ENCODE assay signal across 8 cellular contexts in the genomic region with DNA sequence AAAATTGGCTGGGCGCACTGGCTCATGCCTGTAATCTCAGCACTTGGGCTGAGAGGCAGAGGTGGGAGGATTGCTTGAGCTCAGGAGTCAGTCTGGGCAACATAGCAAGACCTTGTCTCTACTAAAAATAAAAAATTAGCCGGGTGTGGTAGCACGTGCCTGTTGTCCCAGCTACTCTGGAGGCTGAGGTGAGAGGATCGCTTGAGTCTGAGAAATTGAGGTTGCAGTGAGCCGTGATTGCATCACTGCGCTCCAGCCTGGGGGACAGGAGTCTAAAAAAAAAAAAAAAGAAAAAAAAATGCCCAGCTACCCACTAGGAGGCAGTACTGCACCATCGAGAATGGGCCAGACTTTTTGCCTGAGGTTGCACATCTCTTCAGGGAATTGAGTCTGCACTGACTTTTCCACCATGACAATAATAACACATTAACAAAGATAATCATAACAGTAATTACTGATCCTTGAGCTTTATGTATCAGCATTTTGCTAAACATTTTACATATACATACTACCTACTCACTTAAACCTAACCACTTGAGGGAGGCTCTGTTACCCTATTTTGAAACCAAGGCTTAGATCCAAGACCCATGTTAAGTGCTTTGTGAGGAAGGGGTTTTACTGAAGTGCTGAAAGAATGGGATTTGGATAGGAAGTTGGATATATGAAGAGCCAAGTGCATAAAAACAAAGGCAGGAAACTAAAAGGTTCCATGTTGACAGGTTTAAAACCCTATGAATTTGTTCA. TPM values are rescaled to one million over a fixed set of nuclear protein-coding genes. Genes with fewer than 3 reads are reported as not detected.
DNase-seq lines count a peak whose midpoint lies in the region; ATAC-seq, FAIRE-seq and TF ChIP-seq lines count a peak whose summit lies in the region.

No MANE protein-coding gene starts in this region.

- no peaks in the 10 kb centered on the region for H3K27me3 ChIP-seq in SK-N-SH (ENCODE audit: insufficient read depth)
- no peaks in the 10 kb centered on the region for H3K27me3 ChIP-seq in astrocyte (ENCODE audit: insufficient read depth, low read length)

- peaks cover 31% of the 10 kb centered on the region for H4K20me1 ChIP-seq in SK-N-SH (ENCODE audit: insufficient read depth)
- H4K20me1 ChIP-seq in astrocyte (ENCODE audit: insufficient read depth, low read length), result peaks cover 41% of the 10 kb centered on the region

- H3K36me3 ChIP-seq in SK-N-SH (replicated peaks in 1 of 2; ENCODE audit: control insufficient read depth in 1 of 2, insufficient read depth in 2 of 2, low read length in 1 of 2) (peaks cover 5 to 19% of the 10 kb centered on the region in 2 experiments), astrocyte (ENCODE audit: insufficient read depth, low read length) (peaks cover 22% of the 10 kb centered on the region)

- H3K4me1 ChIP-seq in SK-N-SH (ENCODE audit: control insufficient read depth in 1 of 2, insufficient read depth in 2 of 2, low read depth in 1 of 2, low read length in 1 of 2), result peaks cover 15 to 23% of the 10 kb centered on the region in 2 experiments; a peak in 3 of 4 replicates
- H3K4me1 ChIP-seq in astrocyte (ENCODE audit: insufficient read depth, low read length), result peaks cover 3% of the 10 kb centered on the region

- no TSS peak for BruUV-seq in Calu3 (replicated peaks; lab: Mats Ljungman, UMichigan)

- H3K36me3 Mint-ChIP-seq in Calu3 (ENCODE audit: insufficient read depth, unreplicated experiment), result peaks cover 50% of the 10 kb centered on the region
- H3K36me3 Mint-ChIP-seq in astrocyte (ENCODE audit: low read depth, unreplicated experiment), result peaks cover 8% of the 10 kb centered on the region

- DNase-seq in Calu3, result peak; percentile 65
- peak; percentile 49 for DNase-seq in SK-N-SH
- no peak for DNase-seq in astrocyte (ENCODE audit: low read depth)
- DNase-seq in iPS DF 19.7 (ENCODE audit: low read depth, low spot score), result peak; percentile 20
- DNase-seq in stimulated activated CD4-positive, alpha-beta T cell treated with anti-CD3 and anti-CD28 coated beads, Interleukin-12 subunit alpha, Interleukin-12 subunit beta, amount 100 ng/mL, for 48 hours (ENCODE audit: low read depth in 2 of 3, low spot score in 1 of 3), result peak; percentile 15 to 55 (median 20)

- 56% methylated on average over 7 of the region's 7 CpGs for WGBS in SK-N-SH (ENCODE audit: low lambda C conversion rate)

- H3K27ac Mint-ChIP-seq in Calu3 (ENCODE audit: unreplicated experiment) (peak overlapping the region; percentile 72), astrocyte (ENCODE audit: unreplicated experiment) (peak overlapping the region; percentile 90)

- H3K79me2 ChIP-seq in SK-N-SH (ENCODE audit: insufficient read depth) (no peaks in the 10 kb centered on the region), astrocyte (ENCODE audit: insufficient read depth, low read length) (no peaks in the 10 kb centered on the region)

- no peaks in the 10 kb centered on the region for H3K9me3 ChIP-seq in SK-N-SH
- H3K9me3 ChIP-seq in astrocyte (ENCODE audit: insufficient read depth, low read depth, low read length), result no peaks in the 10 kb centered on the region

- H3K9ac ChIP-seq in SK-N-SH (no peak overlapping the region), astrocyte (ENCODE audit: low read length) (no peak overlapping the region)

- H3K4me1 Mint-ChIP-seq in Calu3 (ENCODE audit: low read depth, unreplicated experiment) (peaks cover 19% of the 10 kb centered on the region), astrocyte (ENCODE audit: low read depth, unreplicated experiment) (peaks cover 2% of the 10 kb centered on the region)

- H3K4me3 Mint-ChIP-seq in Calu3 (ENCODE audit: low read depth, unreplicated experiment) (peak overlapping the region; percentile 14), astrocyte (ENCODE audit: unreplicated experiment) (no peak overlapping the region)

- H3K27ac ChIP-seq in SK-N-SH (ENCODE audit: low read depth in 2 of 2, low read length in 1 of 2) (peak overlapping the region; percentile 28 to 36; a peak in 2 of 4 replicates), astrocyte (ENCODE audit: low read depth, low read length) (no peak overlapping the region)

- H3K9me2 ChIP-seq in SK-N-SH, result no peaks in the 10 kb centered on the region

- POLR2A ChIA-PET in SK-N-SH (lab: Yijun Ruan, JAX), result interaction anchor here (0.6 to 1.3 kb wide), 4 partner anchors 12 to 144 kb away, joined by 3 to 7 read pairs (median 4); no protein-coding TSS in a partner anchor

- peak; percentile 46 for ATAC-seq in HG02798 (IDR thresholded peaks at IDR 0.05; ENCODE audit: poor library complexity, unreplicated experiment)
- no peak for ATAC-seq in HG03025 (IDR thresholded peaks at IDR 0.05; ENCODE audit: low FRiP score, unreplicated experiment)
- ATAC-seq in GM18868 (IDR thresholded peaks at IDR 0.05; ENCODE audit: unreplicated experiment), result no peak

- TF ChIP-seq CTCF in Calu3 (IDR thresholded peaks at IDR 0.05; ENCODE audit: unreplicated experiment), result peak; percentile 86
- peak; percentile 86 for TF ChIP-seq CTCF in SK-N-SH (IDR thresholded peaks at IDR 0.05)
- peak; percentile 87 for TF ChIP-seq CTCF in astrocyte (IDR thresholded peaks at IDR 0.05; ENCODE audit: insufficient read depth, low read depth, low read length)

- H3K9me3 Mint-ChIP-seq in Calu3 (ENCODE audit: low read depth, unreplicated experiment) (no peaks in the 10 kb centered on the region), astrocyte (ENCODE audit: unreplicated experiment) (no peaks in the 10 kb centered on the region)

- H3F3A ChIP-seq in SK-N-SH (replicated peaks; ENCODE audit: insufficient read depth), result peaks cover 62% of the 10 kb centered on the region

- H3K4me2 ChIP-seq in SK-N-SH (no peak overlapping the region), astrocyte (ENCODE audit: low read length) (no peak overlapping the region)

- H3K27me3 Mint-ChIP-seq in Calu3 (ENCODE audit: unreplicated experiment) (no peaks in the 10 kb centered on the region), astrocyte (ENCODE audit: low read depth, unreplicated experiment) (no peaks in the 10 kb centered on the region)

- no peak for FAIRE-seq in astrocyte (lab: Jason Lieb, UNC)

- peak; percentile 85 for TF ChIP-seq RAD21 in SK-N-SH (IDR thresholded peaks at IDR 0.05; ENCODE audit: low read length)

- 0 out of 4 replicates have a peak, but pooled peaks of 1 of the 2 experiments have one; percentile 4 for TF ChIP-seq EP300 in SK-N-SH (IDR thresholded peaks at IDR 0.05; ENCODE audit: borderline replicate concordance in 1 of 2, low read depth in 1 of 2, low read length in 1 of 2)

- H2AFZ ChIP-seq in SK-N-SH (ENCODE audit: low read depth) (no peak overlapping the region), astrocyte (ENCODE audit: low read depth, low read length) (no peak overlapping the region)

- no peak overlapping the region; a peak in 1 of 4 replicates for H3K4me3 ChIP-seq in SK-N-SH (ENCODE audit: low read depth in 2 of 2, low read length in 1 of 2)
- no peak overlapping the region for H3K4me3 ChIP-seq in astrocyte (ENCODE audit: insufficient read depth, low read depth, low read length)

- intact Hi-C loops in Calu3 (cut with micrococcal nuclease; ENCODE audit: unreplicated experiment), result loop anchor here (2.0 to 5.0 kb wide), 2 partner anchors 144 to 237 kb away; no protein-coding TSS in a partner anchor

- CTCF ChIA-PET in Calu3 (lab: Charles Lee) (interaction anchor here (0.6 to 3.5 kb wide), 20 partner anchors 12 to 625 kb away, joined by 3 to 18 read pairs (median 4); no protein-coding TSS in a partner anchor), SK-N-SH (lab: Yijun Ruan, JAX) (interaction anchor here (0.6 to 6.0 kb wide), 36 partner anchors 8 to 595 kb away, joined by 3 to 111 read pairs (median 4); partner anchors contain the start of genes CDKN1A and RAB44)

TF ChIP-seq in SK-N-SH, 30 proteins besides CTCF, POLR2A, EP300 and RAD21:
- peak; percentile 33; the same call in 1 of the 2 replicates for TF ChIP-seq MXI1 (IDR thresholded peaks at IDR 0.05; ENCODE audit: low read depth, low read length)
- TF ChIP-seq, protein P1, sequence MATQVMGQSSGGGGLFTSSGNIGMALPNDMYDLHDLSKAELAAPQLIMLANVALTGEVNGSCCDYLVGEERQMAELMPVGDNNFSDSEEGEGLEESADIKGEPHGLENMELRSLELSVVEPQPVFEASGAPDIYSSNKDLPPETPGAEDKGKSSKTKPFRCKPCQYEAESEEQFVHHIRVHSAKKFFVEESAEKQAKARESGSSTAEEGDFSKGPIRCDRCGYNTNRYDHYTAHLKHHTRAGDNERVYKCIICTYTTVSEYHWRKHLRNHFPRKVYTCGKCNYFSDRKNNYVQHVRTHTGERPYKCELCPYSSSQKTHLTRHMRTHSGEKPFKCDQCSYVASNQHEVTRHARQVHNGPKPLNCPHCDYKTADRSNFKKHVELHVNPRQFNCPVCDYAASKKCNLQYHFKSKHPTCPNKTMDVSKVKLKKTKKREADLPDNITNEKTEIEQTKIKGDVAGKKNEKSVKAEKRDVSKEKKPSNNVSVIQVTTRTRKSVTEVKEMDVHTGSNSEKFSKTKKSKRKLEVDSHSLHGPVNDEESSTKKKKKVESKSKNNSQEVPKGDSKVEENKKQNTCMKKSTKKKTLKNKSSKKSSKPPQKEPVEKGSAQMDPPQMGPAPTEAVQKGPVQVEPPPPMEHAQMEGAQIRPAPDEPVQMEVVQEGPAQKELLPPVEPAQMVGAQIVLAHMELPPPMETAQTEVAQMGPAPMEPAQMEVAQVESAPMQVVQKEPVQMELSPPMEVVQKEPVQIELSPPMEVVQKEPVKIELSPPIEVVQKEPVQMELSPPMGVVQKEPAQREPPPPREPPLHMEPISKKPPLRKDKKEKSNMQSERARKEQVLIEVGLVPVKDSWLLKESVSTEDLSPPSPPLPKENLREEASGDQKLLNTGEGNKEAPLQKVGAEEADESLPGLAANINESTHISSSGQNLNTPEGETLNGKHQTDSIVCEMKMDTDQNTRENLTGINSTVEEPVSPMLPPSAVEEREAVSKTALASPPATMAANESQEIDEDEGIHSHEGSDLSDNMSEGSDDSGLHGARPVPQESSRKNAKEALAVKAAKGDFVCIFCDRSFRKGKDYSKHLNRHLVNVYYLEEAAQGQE (IDR thresholded peaks at IDR 0.05; ENCODE audit: low read depth, low read length), result no peak
- peak; percentile 26; the same call in 1 of the 2 replicates for TF ChIP-seq NRF1 (IDR thresholded peaks at IDR 0.05; ENCODE audit: low read depth, low read length)
- TF ChIP-seq POLR2AphosphoS5 (IDR thresholded peaks at IDR 0.05; ENCODE audit: low read depth, low read length), result peak; percentile 36; the same call in 1 of the 2 replicates
- TF ChIP-seq SMC3 (IDR thresholded peaks at IDR 0.05; ENCODE audit: low read depth, low read length), result peak; percentile 73
- no peak for TF ChIP-seq RCOR1 (IDR thresholded peaks at IDR 0.05; ENCODE audit: low read length)
- no peak for TF ChIP-seq FOXM1 (IDR thresholded peaks at IDR 0.05; ENCODE audit: low read depth)

RNA-seq across cellular contexts. Expression of gene SRSF3, which starts 21.0 kb away (rescaled TPM):
- 347 and 370 TPM in 2 replicates for total RNA-seq in Calu3 (2022)
- polyA plus RNA-seq in SK-N-SH (2012; rRNA removed), result 330 and 351 TPM in 2 replicates
- 405 and 473 TPM in 2 replicates for polyA plus RNA-seq in SK-N-SH (2012; cell fraction: cytosol; rRNA removed)
- 242 and 281 TPM in 2 replicates for polyA plus RNA-seq in SK-N-SH (2012; cell fraction: nucleus; rRNA removed)
- total RNA-seq in astrocyte, result 237 and 260 TPM in 2 replicates
